ENCODE assay signal across 13 cellular contexts in the genomic region with DNA sequence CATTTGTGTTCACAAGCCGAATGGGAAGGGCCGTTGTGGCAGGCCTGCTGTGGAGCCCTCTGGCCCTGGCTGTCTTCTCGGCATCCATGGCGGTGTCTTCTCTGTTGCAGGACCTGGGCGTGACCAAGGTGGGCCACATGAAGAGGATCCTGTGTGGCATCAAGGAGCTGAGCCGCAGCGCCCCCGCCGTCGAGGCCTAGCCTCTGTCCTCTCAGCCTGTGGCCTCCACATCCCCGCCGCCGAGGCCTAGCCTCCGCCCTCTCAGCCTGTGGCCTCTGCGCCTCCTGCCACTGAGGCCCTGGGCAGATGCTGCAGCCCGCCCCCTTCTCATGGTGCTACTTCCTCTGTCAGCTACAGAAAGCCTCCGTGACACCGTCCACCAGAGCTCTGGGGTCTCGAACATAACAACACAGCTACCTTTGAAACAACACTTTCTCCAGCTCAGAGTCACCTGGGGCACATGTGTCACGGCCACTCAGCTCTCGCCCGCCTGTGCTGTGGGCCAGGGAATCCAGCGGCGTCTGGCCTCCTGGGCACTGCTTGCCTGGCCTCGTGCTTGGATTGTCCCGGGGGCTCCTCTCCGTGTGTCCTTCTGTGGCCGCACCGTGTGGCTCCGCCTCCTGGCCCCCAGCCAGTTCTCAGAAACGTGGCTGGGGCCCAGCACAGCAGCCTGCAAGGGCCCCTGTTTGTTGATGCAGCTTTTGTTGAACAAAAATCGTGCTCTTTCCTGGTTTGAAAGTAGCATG.
DNase-seq lines count a peak whose midpoint lies in the region; ATAC-seq and TF ChIP-seq lines count a peak whose summit lies in the region.
"Had no signal": no experiment of that assay in that cellular context is flagged by ENCODE, and none has a peak within 500 bp of the region (broad histone marks: within the 10 kb centered on the region; RNA-seq: fewer than 3 reads in every experiment).

No MANE protein-coding gene starts in this region.

- ATAC-seq in right cardiac atrium: peak; percentile 57 to 72
- no peak for ATAC-seq in stimulated activated effector memory CD8-positive, alpha-beta T cell treated with anti-CD3 and anti-CD28 coated beads, Interleukin-12 subunit alpha, Interleukin-12 subunit beta, amount 100 ng/mL, for 72 hours
- ATAC-seq: foreskin keratinocyte, T-helper 17 cell had no signal

- DNase-seq in BE2C: peak; percentile 56
- no peak for DNase-seq in adipocyte (ENCODE audit: low read depth)
- DNase-seq in right cardiac atrium: peak; percentile 57 to 89 (median 86)
- peak; percentile 84 for DNase-seq in posterior vena cava (ENCODE audit: low spot score)
- DNase-seq in T1000 (lab: John Stamatoyannopoulos, UW): no peak
- DNase-seq in stimulated activated effector memory CD8-positive, alpha-beta T cell treated with anti-CD3 and anti-CD28 coated beads, Interleukin-12 subunit alpha, Interleukin-12 subunit beta, amount 100 ng/mL, for 72 hours (ENCODE audit: low spot score in 2 of 2): no peak
- DNase-seq in NCI-H1694 (lab: John Stamatoyannopoulos, UW): no peak
- no peak for DNase-seq in activated CD4-positive, alpha-beta T cell treated with anti-CD3 and anti-CD28 coated beads for 1 hour
- DNase-seq: foreskin keratinocyte; stimulated activated CD4-positive, alpha-beta T cell treated with anti-CD3 and anti-CD28 coated beads, Interleukin-4, amount 100 ng/mL, for 1 hour; T-helper 17 cell had no signal

- peaks cover 7% of the 10 kb centered on the region for H3K4me1 Mint-ChIP-seq in stimulated activated effector memory CD8-positive, alpha-beta T cell treated with anti-CD3 and anti-CD28 coated beads, Interleukin-12 subunit alpha, Interleukin-12 subunit beta, amount 100 ng/mL, for 72 hours

- no peak for TF ChIP-seq CTCF in BE2C (IDR thresholded peaks at IDR 0.05; ENCODE audit: low read depth, low read length)

- H3K36me3 Mint-ChIP-seq in stimulated activated effector memory CD8-positive, alpha-beta T cell treated with anti-CD3 and anti-CD28 coated beads, Interleukin-12 subunit alpha, Interleukin-12 subunit beta, amount 100 ng/mL, for 72 hours: peaks cover 76% of the 10 kb centered on the region

- peak overlapping the region; percentile 10 for H3K27ac ChIP-seq in right cardiac atrium (ENCODE audit: low read length)
- H3K27ac ChIP-seq: C4-2B, foreskin keratinocyte had no signal

- H3K9me3 ChIP-seq in BE2C (no peaks in the 10 kb centered on the region), adipocyte (ENCODE audit: control insufficient read depth, low read length) (no peaks in the 10 kb centered on the region), right cardiac atrium (ENCODE audit: control insufficient read depth, low read length) (no peaks in the 10 kb centered on the region)

- H3K36me3 ChIP-seq in BE2C (peaks cover 38% of the 10 kb centered on the region), adipocyte (ENCODE audit: control insufficient read depth, insufficient read depth, low read length, severe bottlenecking) (peaks cover 22% of the 10 kb centered on the region)

- 61% methylated on average over 32 of the region's 32 CpGs for WGBS in right cardiac atrium

- no peak overlapping the region for H3K27ac Mint-ChIP-seq in stimulated activated effector memory CD8-positive, alpha-beta T cell treated with anti-CD3 and anti-CD28 coated beads, Interleukin-12 subunit alpha, Interleukin-12 subunit beta, amount 100 ng/mL, for 72 hours
- H3K27ac Mint-ChIP-seq: T-helper 17 cell, type B pancreatic cell had no signal

- H3K4me3 ChIP-seq in BE2C (ENCODE audit: low read depth, low read length) (no peak overlapping the region), adipocyte (ENCODE audit: low read length) (peak overlapping the region; percentile 17), right cardiac atrium (ENCODE audit: low read length) (no peak overlapping the region)

- H3K9me3 Mint-ChIP-seq in stimulated activated effector memory CD8-positive, alpha-beta T cell treated with anti-CD3 and anti-CD28 coated beads, Interleukin-12 subunit alpha, Interleukin-12 subunit beta, amount 100 ng/mL, for 72 hours: no peaks in the 10 kb centered on the region
- H3K9me3 Mint-ChIP-seq: type B pancreatic cell had no signal

- intact Hi-C loops in right cardiac atrium (cut with DNase I) (no loop called here), posterior vena cava (cut with DNase I) (loop anchor here in 1 of 2 donors (10.0 kb wide), 1 partner anchor 1995 kb away; no protein-coding TSS in a partner anchor)

- H3K27me3 ChIP-seq in BE2C (no peaks in the 10 kb centered on the region), adipocyte (replicated peaks; ENCODE audit: control insufficient read depth, insufficient read depth, low read length) (no peaks in the 10 kb centered on the region), right cardiac atrium (ENCODE audit: control insufficient read depth, insufficient read depth) (no peaks in the 10 kb centered on the region)
- H3K27me3 ChIP-seq: foreskin keratinocyte had no signal

- H3K4me3 Mint-ChIP-seq in stimulated activated effector memory CD8-positive, alpha-beta T cell treated with anti-CD3 and anti-CD28 coated beads, Interleukin-12 subunit alpha, Interleukin-12 subunit beta, amount 100 ng/mL, for 72 hours: no peak overlapping the region
- H3K4me3 Mint-ChIP-seq: T-helper 17 cell, type B pancreatic cell had no signal

- H3K4me1 ChIP-seq in BE2C (peaks cover 2% of the 10 kb centered on the region; the same call in 1 of the 2 replicates), adipocyte (ENCODE audit: control insufficient read depth, insufficient read depth, low read length) (peaks cover 4% of the 10 kb centered on the region), right cardiac atrium (ENCODE audit: control insufficient read depth, insufficient read depth, low read length) (no peaks in the 10 kb centered on the region)

- no peak overlapping the region for H3K9ac ChIP-seq in adipocyte (ENCODE audit: low read length)

Comparison
In these comparisons a context has a peak if more than half of its experiments do, and no peak if none do; other contexts are left out.
1. DNase-seq: peak in BE2C (single experiment), right cardiac atrium (3 of 3) and posterior vena cava (single experiment); none in adipocyte (single experiment), T1000 (single experiment), stimulated activated effector memory CD8-positive, alpha-beta T cell treated with anti-CD3 and anti-CD28 coated beads, Interleukin-12 subunit alpha, Interleukin-12 subunit beta, amount 100 ng/mL, for 72 hours (0 of 2), NCI-H1694 (single experiment) and activated CD4-positive, alpha-beta T cell treated with anti-CD3 and anti-CD28 coated beads for 1 hour (single experiment).